Comparison of ENCODE assay signal across 25 cellular contexts in the genomic region with DNA sequence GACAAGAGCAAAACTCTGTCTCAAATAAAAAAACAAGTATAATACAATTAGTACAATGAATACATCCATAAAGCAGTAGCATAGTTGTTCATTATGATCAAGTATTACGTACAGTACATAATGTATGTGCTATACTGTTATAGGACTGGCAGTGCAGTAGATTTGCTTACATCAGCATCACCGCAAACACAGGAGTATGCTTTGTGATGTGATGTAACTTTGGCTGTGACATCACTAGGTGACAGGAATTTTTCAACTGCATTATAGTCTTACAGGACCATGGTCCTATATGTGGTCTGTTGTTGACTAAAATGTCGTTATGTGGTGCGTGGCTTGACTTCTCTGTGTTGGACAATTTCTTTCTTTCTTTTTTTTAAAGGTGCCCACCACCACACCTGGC.
"Had no signal": no experiment of that assay in that cellular context is flagged by ENCODE, and none has a peak within 500 bp of the region (broad histone marks: within the 10 kb centered on the region; RNA-seq: fewer than 3 reads in every experiment).

No MANE protein-coding gene starts in this region.

- H3K27me3 Mint-ChIP-seq: activated naive CD4-positive, alpha-beta T cell treated with anti-CD3 and anti-CD28 coated beads, Interleukin-2, amount 10 ng/mL, durations not matched to agents 7 days and 5 days; brain; stimulated activated naive CD8-positive, alpha-beta T cell treated with anti-CD3 and anti-CD28 coated beads, Interleukin-15, amount 100 ng/mL, for 72 hours; type B pancreatic cell had no signal

- H3K4me1 ChIP-seq: ascending aorta had no signal

- DNase-seq: activated CD4-positive, alpha-beta T cell treated with anti-CD3 and anti-CD28 coated beads for 4 hours; activated CD4-positive, alpha-beta T cell treated with anti-CD3 and anti-CD28 coated beads, Interleukin-2, amount 50 U/mL, for 4 hours; activated gamma-delta T cell; activated naive CD4-positive, alpha-beta T cell treated with anti-CD3 and anti-CD28 coated beads, Interleukin-2, amount 10 ng/mL, durations not matched to agents 7 days and 5 days; activated naive CD8-positive, alpha-beta T cell treated with anti-CD3 and anti-CD28 coated beads, Interleukin-2, amount 10 ng/mL, durations not matched to agents 7 days and 5 days; activated T-cell treated with anti-CD3 and anti-CD28 coated beads for 4 hours; cerebellar nuclear complex; colonic mucosa; effector CD8-positive, alpha-beta T cell; gastrocnemius medialis; glutamatergic neuron; left ventricle myocardium inferior; right cardiac atrium; stimulated activated CD4-positive, alpha-beta T cell treated with anti-CD3 and anti-CD28 coated beads, Interleukin-12 subunit alpha, Interleukin-12 subunit beta, amount 100 ng/mL, for 4 hours; stimulated activated CD4-positive, alpha-beta T cell treated with anti-CD3 and anti-CD28 coated beads, Interleukin-4, amount 100 ng/mL, for 1 hour; stimulated activated naive CD8-positive, alpha-beta T cell treated with anti-CD3 and anti-CD28 coated beads, Interleukin-15, amount 100 ng/mL, for 72 hours; substantia nigra had no signal

- H3K27ac Mint-ChIP-seq: activated naive CD4-positive, alpha-beta T cell treated with anti-CD3 and anti-CD28 coated beads, Interleukin-2, amount 10 ng/mL, durations not matched to agents 7 days and 5 days; activated naive CD8-positive, alpha-beta T cell treated with anti-CD3 and anti-CD28 coated beads, Interleukin-2, amount 10 ng/mL, durations not matched to agents 7 days and 5 days; activated T-helper 1 cell treated with anti-CD3 and anti-CD28 coated beads, Interleukin-12 subunit alpha, Interleukin-12 subunit beta, Interleukin-2, Interleukin-4 antibody, amounts not matched to agents 30 ng/mL and 10 ng/mL and 1 ng/mL, durations not matched to agents 14 hours and 24 hours and 36 hours; stimulated activated naive CD8-positive, alpha-beta T cell treated with anti-CD3 and anti-CD28 coated beads, Interleukin-15, amount 100 ng/mL, for 72 hours; type B pancreatic cell had no signal

- H3K27me3 ChIP-seq: ascending aorta, cardiac muscle cell, colonic mucosa, gastrocnemius medialis, vagina had no signal

- H3K36me3 Mint-ChIP-seq: brain had no signal

- H3K27ac ChIP-seq: ascending aorta, cardiac muscle cell, colonic mucosa, gastrocnemius medialis, left ventricle myocardium inferior, vagina had no signal

- FAIRE-seq: islet of Langerhans had no signal

- H3K4me3 Mint-ChIP-seq: activated naive CD4-positive, alpha-beta T cell treated with anti-CD3 and anti-CD28 coated beads, Interleukin-2, amount 10 ng/mL, durations not matched to agents 7 days and 5 days; activated naive CD8-positive, alpha-beta T cell treated with anti-CD3 and anti-CD28 coated beads, Interleukin-2, amount 10 ng/mL, durations not matched to agents 7 days and 5 days; activated T-helper 1 cell treated with anti-CD3 and anti-CD28 coated beads, Interleukin-12 subunit alpha, Interleukin-12 subunit beta, Interleukin-2, Interleukin-4 antibody, amounts not matched to agents 30 ng/mL and 10 ng/mL and 1 ng/mL, durations not matched to agents 14 hours and 24 hours and 36 hours; brain; stimulated activated naive CD8-positive, alpha-beta T cell treated with anti-CD3 and anti-CD28 coated beads, Interleukin-15, amount 100 ng/mL, for 72 hours; type B pancreatic cell had no signal

- H3K36me3 ChIP-seq: cardiac muscle cell, colonic mucosa, gastrocnemius medialis, left ventricle myocardium inferior, vagina had no signal

- H3K9me3 ChIP-seq: ascending aorta, colonic mucosa, gastrocnemius medialis, left ventricle myocardium inferior, mucosa of descending colon, vagina had no signal

- H3K9me3 Mint-ChIP-seq: activated naive CD4-positive, alpha-beta T cell treated with anti-CD3 and anti-CD28 coated beads, Interleukin-2, amount 10 ng/mL, durations not matched to agents 7 days and 5 days; activated naive CD8-positive, alpha-beta T cell treated with anti-CD3 and anti-CD28 coated beads, Interleukin-2, amount 10 ng/mL, durations not matched to agents 7 days and 5 days; activated T-helper 1 cell treated with anti-CD3 and anti-CD28 coated beads, Interleukin-12 subunit alpha, Interleukin-12 subunit beta, Interleukin-2, Interleukin-4 antibody, amounts not matched to agents 30 ng/mL and 10 ng/mL and 1 ng/mL, durations not matched to agents 14 hours and 24 hours and 36 hours; brain; stimulated activated naive CD8-positive, alpha-beta T cell treated with anti-CD3 and anti-CD28 coated beads, Interleukin-15, amount 100 ng/mL, for 72 hours; type B pancreatic cell had no signal

- ATAC-seq: gastrocnemius medialis; mucosa of descending colon; right cardiac atrium; stimulated activated naive CD8-positive, alpha-beta T cell treated with anti-CD3 and anti-CD28 coated beads, Interleukin-15, amount 100 ng/mL, for 72 hours had no signal

- H3K4me3 ChIP-seq: ascending aorta, cardiac muscle cell, colonic mucosa, gastrocnemius medialis, left ventricle myocardium inferior, mucosa of descending colon, vagina had no signal
